ENCODE assay signal across 24 cellular contexts in genomic region chrX:11431833-11432232, GRCh38.
DNase-seq lines count a peak whose midpoint lies in the region; FAIRE-seq and TF ChIP-seq lines count a peak whose summit lies in the region.
"Had no signal": no experiment of that assay in that cellular context is flagged by ENCODE, and none has a peak within 500 bp of the region (broad histone marks: within the 10 kb centered on the region; RNA-seq: fewer than 3 reads in every experiment).

No MANE protein-coding gene starts in this region.

- 61 to 88% (median 74%) methylated on average over 1 of the region's 1 CpG for WGBS in ovary, 3 donors

- no peak for DNase-seq in GM12891 (ENCODE audit: insufficient read length, low spot score)
- DNase-seq in NOMO-1 treated with DMSO at 0.1 percent for 48 hours (lab: John Stamatoyannopoulos, UW; ENCODE audit: unreplicated experiment) = peak; percentile 69
- DNase-seq in amniotic epithelial cell (ENCODE audit: low read depth) = peak; percentile 61
- DNase-seq in ovary = no peak
- DNase-seq in mesenteric fat pad (ENCODE audit: low spot score) = no peak
- DNase-seq in RPMI8226 = no peak
- no peak for DNase-seq in H4 (ENCODE audit: low spot score)
- DNase-seq: DND-41, HFFc6, Karpas-422, MG63, NCI-H1417 treated with DMSO at 0.1 percent for 48 hours, NCI-H1930, NCI-H2171 treated with DMSO at 0.1 percent for 48 hours, NCI-H446 treated with DMSO at 0.1 percent for 48 hours, NCI-H748 treated with DMSO at 0.1 percent for 48 hours, SHP77 had no signal

- FAIRE-seq in GM12891 (lab: Jason Lieb, UNC) = no peak
- FAIRE-seq: A204.1, G401.6, H1, HepG2, RCC 7860 had no signal

- H3K27me3 ChIP-seq in muscle layer of colon (ENCODE audit: control insufficient read depth in 1 of 2, insufficient read depth in 2 of 2, low read length in 2 of 2) (no peaks in the 10 kb centered on the region), ovary (no peaks in the 10 kb centered on the region)
- H3K27me3 ChIP-seq: MG63 had no signal

- no peak for TF ChIP-seq EP300 in ovary (IDR thresholded peaks at IDR 0.05)

- H3K9me3 ChIP-seq in muscle layer of colon (ENCODE audit: low read length) (no peaks in the 10 kb centered on the region), ovary (no peaks in the 10 kb centered on the region)
- H3K9me3 ChIP-seq: MG63 had no signal

- no peak overlapping the region for H3K4me3 ChIP-seq in muscle layer of colon (ENCODE audit: low read depth in 1 of 2, low read length in 2 of 2)
- no peak overlapping the region for H3K4me3 ChIP-seq in ovary
- H3K4me3 ChIP-seq: BLaER1 treated with 17β-estradiol and CSF1 and Interleukin-3, amounts not matched to agents 10 nM and 100 nM; MG63 had no signal

- TF ChIP-seq POLR2A in GM12891 (IDR thresholded peaks at IDR 0.05; ENCODE audit: low read depth, low read length) (no peak), ovary (IDR thresholded peaks at IDR 0.05) (no peak)

- no peak for TF ChIP-seq CTCF in ovary (IDR thresholded peaks at IDR 0.05)

- intact Hi-C loops in ovary (cut with DNase I) = no loop called here

- H3K9ac ChIP-seq in muscle layer of colon (ENCODE audit: low read length) = no peak overlapping the region
- H3K9ac ChIP-seq: BLaER1 treated with 17β-estradiol and CSF1 and Interleukin-3, amounts not matched to agents 10 nM and 100 nM had no signal

- H3K27ac ChIP-seq in muscle layer of colon (ENCODE audit: low read depth, low read length) = peak overlapping the region; percentile 54
- no peak overlapping the region for H3K27ac ChIP-seq in ovary

- no peaks in the 10 kb centered on the region for H3K36me3 ChIP-seq in muscle layer of colon (ENCODE audit: insufficient read depth, low read length)
- no peaks in the 10 kb centered on the region for H3K36me3 ChIP-seq in ovary
- H3K36me3 ChIP-seq: BLaER1 treated with 17β-estradiol and CSF1 and Interleukin-3, amounts not matched to agents 10 nM and 100 nM; MG63 had no signal

- H3K4me1 ChIP-seq in muscle layer of colon (ENCODE audit: insufficient read depth, low read length) (peaks cover 31% of the 10 kb centered on the region), ovary (ENCODE audit: insufficient read depth) (no peaks in the 10 kb centered on the region)

TF ChIP-seq in GM12891, 5 proteins besides CTCF, POLR2A, EP300 and RAD21:
- TF ChIP-seq SPI1 (IDR thresholded peaks at IDR 0.05; ENCODE audit: low read depth, low read length) (peak; percentile 78), POLR2AphosphoS5 (IDR thresholded peaks at IDR 0.05; ENCODE audit: low read depth, low read length) (no peak), TAF1 (IDR thresholded peaks at IDR 0.05; ENCODE audit: low read depth, low read length) (no peak)
TF ChIP-seq in GM12891: peak in this region for 1.

Comparison
In these comparisons a context has a peak if more than half of its experiments do, and no peak if none do; other contexts are left out.
1. DNase-seq: peak in NOMO-1 treated with DMSO at 0.1 percent for 48 hours (single experiment) and amniotic epithelial cell (single experiment); none in GM12891 (single experiment), ovary (0 of 5), mesenteric fat pad (single experiment), RPMI8226 (single experiment) and H4 (single experiment).